8 cellular contexts compared by ENCODE assay signal in the genomic region with DNA sequence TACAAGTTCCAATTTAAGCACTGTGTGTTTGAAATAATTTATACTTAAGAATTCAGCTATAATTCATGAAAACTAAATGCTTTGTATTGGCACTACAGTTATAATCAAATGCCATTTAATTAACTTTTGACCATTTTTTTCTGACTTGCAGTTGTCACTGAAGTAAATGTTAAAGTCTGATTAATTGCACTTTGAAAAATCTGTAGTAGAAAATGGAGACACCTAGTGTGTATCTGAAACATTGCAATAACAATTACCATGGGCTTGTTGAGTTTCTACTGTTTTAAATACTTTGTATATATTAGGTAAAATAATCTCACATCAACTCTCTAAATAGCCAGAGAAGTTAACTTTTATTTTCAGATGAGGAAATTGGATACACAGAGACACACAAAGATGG.
DNase-seq lines count a peak whose midpoint lies in the region; ATAC-seq and TF ChIP-seq lines count a peak whose summit lies in the region.

No MANE protein-coding gene starts in this region.

- POLR2A ChIA-PET in Caco-2 (lab: Charles Lee): no interaction called here
- POLR2A ChIA-PET in RWPE1 (lab: Yijun Ruan, JAX; ENCODE audit: low non-redundant PET): no interaction called here

- H3K27me3 Mint-ChIP-seq in Caco-2 (ENCODE audit: insufficient read depth, unreplicated experiment): no peaks in the 10 kb centered on the region

- H3K36me3 Mint-ChIP-seq in Caco-2 (ENCODE audit: insufficient read depth, unreplicated experiment): no peaks in the 10 kb centered on the region

- H3K9me3 ChIP-seq in Caco-2: no peaks in the 10 kb centered on the region
- no peaks in the 10 kb centered on the region for H3K9me3 ChIP-seq in ovary
- H3K9me3 ChIP-seq in MG63: no peaks in the 10 kb centered on the region

- no peak overlapping the region for H3K4me3 Mint-ChIP-seq in Caco-2 (ENCODE audit: unreplicated experiment)

- H3K4me1 ChIP-seq in Caco-2: peaks cover 12% of the 10 kb centered on the region
- no peaks in the 10 kb centered on the region for H3K4me1 ChIP-seq in ovary (ENCODE audit: insufficient read depth)

- peaks cover 4% of the 10 kb centered on the region for H3K4me1 Mint-ChIP-seq in Caco-2 (ENCODE audit: low read depth, unreplicated experiment)

- CTCF ChIA-PET in Caco-2 (lab: Charles Lee): no interaction called here
- CTCF ChIA-PET in RWPE1 (lab: Yijun Ruan, JAX): no interaction called here

- H3K4me3 ChIP-seq in Caco-2 (ENCODE audit: low read depth, low read length) (no peak overlapping the region), ovary (no peak overlapping the region), MG63 (no peak overlapping the region)

- TF ChIP-seq EP300 in ovary (IDR thresholded peaks at IDR 0.05): no peak

- intact Hi-C loops in Caco-2 (cut with micrococcal nuclease; ENCODE audit: unreplicated experiment) (loop anchor here (1.0 kb wide), 2 partner anchors 72 to 669 kb away; no protein-coding TSS in a partner anchor), ovary (cut with DNase I) (no loop called here)

- H3K27me3 ChIP-seq in Caco-2 (replicated peaks; ENCODE audit: control insufficient read depth, insufficient read depth, low read length) (no peaks in the 10 kb centered on the region), ovary (peaks cover 2% of the 10 kb centered on the region), MG63 (no peaks in the 10 kb centered on the region)

- DNase-seq in Caco-2: no peak
- peak; percentile 5 for DNase-seq in H4 (ENCODE audit: low spot score)
- peak; percentile 3 for DNase-seq in RWPE1 (ENCODE audit: low spot score)
- peak; percentile 26 for DNase-seq in glomerular visceral epithelial cell (ENCODE audit: extremely low spot score)
- no peak for DNase-seq in ovary
- DNase-seq in MG63: no peak

- ATAC-seq in HG02840 (IDR thresholded peaks at IDR 0.05; ENCODE audit: low FRiP score, unreplicated experiment) (no peak), HG03097 (IDR thresholded peaks at IDR 0.05; ENCODE audit: low FRiP score, unreplicated experiment) (no peak)

- H3K27ac Mint-ChIP-seq in Caco-2 (ENCODE audit: unreplicated experiment): no peak overlapping the region

- TF ChIP-seq CTCF in Caco-2 (IDR thresholded peaks at IDR 0.05; ENCODE audit: insufficient read depth in 1 of 2, low read depth in 1 of 2, low read length in 1 of 2, severe bottlenecking in 1 of 2, unreplicated experiment in 1 of 2) (peak; percentile 45 to 51), RWPE1 (conservative IDR thresholded peaks at IDR 0.05; ENCODE audit: low read depth) (peak; percentile 60), ovary (IDR thresholded peaks at IDR 0.05) (no peak)

- TF ChIP-seq POLR2A in ovary (IDR thresholded peaks at IDR 0.05): no peak

- H3K27ac ChIP-seq in RWPE1 (no peak overlapping the region), ovary (no peak overlapping the region)

- H3K9me3 Mint-ChIP-seq in Caco-2 (ENCODE audit: unreplicated experiment): no peaks in the 10 kb centered on the region

- no peaks in the 10 kb centered on the region for H3K36me3 ChIP-seq in Caco-2 (ENCODE audit: control insufficient read depth, insufficient read depth, low read length)
- H3K36me3 ChIP-seq in ovary: no peaks in the 10 kb centered on the region
- H3K36me3 ChIP-seq in MG63: no peaks in the 10 kb centered on the region

- no TSS peak for BruUV-seq in Caco-2 (replicated peaks; lab: Mats Ljungman, UMichigan)

Comparison
In these comparisons a context has a peak if more than half of its experiments do, and no peak if none do; other contexts are left out.
1. DNase-seq: peak in H4 (single experiment), RWPE1 (single experiment) and glomerular visceral epithelial cell (single experiment); none in Caco-2 (0 of 2), ovary (0 of 5) and MG63 (single experiment).
2. CTCF ChIP-seq: peak in Caco-2 (2 of 2) and RWPE1 (single experiment); none in ovary (0 of 3).